ENCODE assay signal across 8 cellular contexts in genomic region chr18:62420513-62421209, GRCh38.
DNase-seq lines count a peak whose midpoint lies in the region; ATAC-seq, FAIRE-seq and TF ChIP-seq lines count a peak whose summit lies in the region.

No MANE protein-coding gene starts in this region.

- peaks cover 16% of the 10 kb centered on the region for H3K4me1 Mint-ChIP-seq in activated B cell treated with CpG ODN at 0.5 μM for 24 hours
- H3K4me1 Mint-ChIP-seq in central memory CD8-positive, alpha-beta T cell: peaks cover 19% of the 10 kb centered on the region

- TF ChIP-seq CTCF in activated B cell treated with CpG ODN at 0.5 μM for 24 hours (IDR thresholded peaks at IDR 0.05): no peak
- TF ChIP-seq CTCF in pancreas (IDR thresholded peaks at IDR 0.05): no peak
- TF ChIP-seq CTCF in upper lobe of left lung (IDR thresholded peaks at IDR 0.05): no peak

- H3K4me3 ChIP-seq in BLaER1 (no peak overlapping the region), pancreas (peak overlapping the region in 2 of 4 donors; percentile 22 to 29), upper lobe of left lung (peak overlapping the region in 2 of 4 donors; percentile 17 to 23)

- FAIRE-seq in pancreas (lab: Jason Lieb, UNC): peak; percentile 82

- H3K4me3 Mint-ChIP-seq in activated B cell treated with CpG ODN at 0.5 μM for 24 hours: peak overlapping the region; percentile 65
- peak overlapping the region; percentile 64 for H3K4me3 Mint-ChIP-seq in central memory CD8-positive, alpha-beta T cell

- H4K20me1 ChIP-seq in BLaER1: no peaks in the 10 kb centered on the region

- CTCF ChIA-PET in activated B cell treated with CpG ODN at 0.5 μM for 24 hours (lab: Charles Lee): interaction anchor here (1.1 to 2.3 kb wide), 4 partner anchors 10 to 1019 kb away, joined by 3 to 9 read pairs (median 6); no protein-coding TSS in a partner anchor

- H3K27me3 ChIP-seq in BLaER1 (no peaks in the 10 kb centered on the region), pancreas (no peaks in the 10 kb centered on the region), upper lobe of left lung (no peaks in the 10 kb centered on the region)

- 0 out of 2 replicates have a peak overlapping the region, but pooled peaks have one; percentile 8 for H3K4me2 ChIP-seq in BLaER1

- TF ChIP-seq EP300 in upper lobe of left lung (IDR thresholded peaks at IDR 0.05): no peak

- POLR2A ChIA-PET in activated B cell treated with CpG ODN at 0.5 μM for 24 hours (lab: Charles Lee): interaction anchor here (0.8 to 2.6 kb wide), 3 partner anchors 102 to 1002 kb away, joined by 3 to 12 read pairs (median 5); partner anchors contain the start of genes VPS4B and ZCCHC2

- no peak for DNase-seq in activated B cell treated with CpG ODN at 0.5 μM for 24 hours
- DNase-seq in central memory CD8-positive, alpha-beta T cell (ENCODE audit: low spot score in 2 of 2): peak in 1 of 2 donors; percentile 49
- DNase-seq in pancreas: peak in 3 of 6 donors; percentile 29 to 39 (median 35)
- DNase-seq in upper lobe of left lung: peak in 1 of 2 donors; percentile 37
- DNase-seq in cortex of kidney (lab: John Stamatoyannopoulos, UW): no peak

- H3K9me3 ChIP-seq in BLaER1 (no peaks in the 10 kb centered on the region; the same call in 1 of the 2 replicates), pancreas (no peaks in the 10 kb centered on the region), upper lobe of left lung (no peaks in the 10 kb centered on the region)

- H3K27ac Mint-ChIP-seq in activated B cell treated with CpG ODN at 0.5 μM for 24 hours: peak overlapping the region; percentile 82
- H3K27ac Mint-ChIP-seq in central memory CD8-positive, alpha-beta T cell (ENCODE audit: low read depth): peak overlapping the region; percentile 83

- H3K36me3 ChIP-seq in BLaER1 (no peaks in the 10 kb centered on the region), pancreas (no peaks in the 10 kb centered on the region), upper lobe of left lung (no peaks in the 10 kb centered on the region)

- H3K9ac ChIP-seq in BLaER1: no peak overlapping the region

- no peaks in the 10 kb centered on the region for H3K27me3 Mint-ChIP-seq in activated B cell treated with CpG ODN at 0.5 μM for 24 hours
- peaks cover 7% of the 10 kb centered on the region for H3K27me3 Mint-ChIP-seq in central memory CD8-positive, alpha-beta T cell

- H3K4me1 ChIP-seq in BLaER1 (peaks cover 33% of the 10 kb centered on the region), pancreas (peaks cover 0 to 22% (median 6%) of the 10 kb centered on the region in 3 donors), upper lobe of left lung (peaks cover 5 to 9% (median 6%) of the 10 kb centered on the region in 4 donors)

- no peaks in the 10 kb centered on the region for H3K36me3 Mint-ChIP-seq in activated B cell treated with CpG ODN at 0.5 μM for 24 hours (ENCODE audit: low read depth)
- peaks cover 2% of the 10 kb centered on the region for H3K36me3 Mint-ChIP-seq in central memory CD8-positive, alpha-beta T cell (ENCODE audit: insufficient read depth)

- no peaks in the 10 kb centered on the region for H3K9me3 Mint-ChIP-seq in activated B cell treated with CpG ODN at 0.5 μM for 24 hours
- H3K9me3 Mint-ChIP-seq in central memory CD8-positive, alpha-beta T cell: no peaks in the 10 kb centered on the region

- no peak overlapping the region for H3K27ac ChIP-seq in BLaER1
- peak overlapping the region; percentile 35 to 80 (median 67) for H3K27ac ChIP-seq in pancreas
- H3K27ac ChIP-seq in upper lobe of left lung: peak overlapping the region; percentile 52 to 70 (median 66)

- 3 to 4% methylated on average over 9 of the region's 9 CpGs for WGBS in pancreas, 2 donors
- WGBS in upper lobe of left lung, 2 donors: 10 to 13% methylated on average over 9 of the region's 9 CpGs

- intact Hi-C loops in activated B cell treated with CpG ODN at 0.5 μM for 24 hours (cut with micrococcal nuclease): loop anchor here (2.0 kb wide), 1 partner anchor 234 kb away; the partner anchor contains the start of genes PIGN and RELCH
- intact Hi-C loops in pancreas (cut with DNase I): no loop called here

- no peak for TF ChIP-seq POLR2A in upper lobe of left lung (IDR thresholded peaks at IDR 0.05)

- ATAC-seq in GM19452 (IDR thresholded peaks at IDR 0.05; ENCODE audit: unreplicated experiment): peak; percentile 95
- peak; percentile 88 for ATAC-seq in HG03565 (IDR thresholded peaks at IDR 0.05; ENCODE audit: unreplicated experiment)
- peak; percentile 99 for ATAC-seq in activated B cell treated with CpG ODN at 0.5 μM for 24 hours (ENCODE audit: low read depth)
- peak; percentile 98 for ATAC-seq in central memory CD8-positive, alpha-beta T cell (replicated peaks; ENCODE audit: extremely low read depth, poor library complexity, severe bottlenecking)
- ATAC-seq in pancreas: peak; percentile 77 to 91 (median 82)
- peak; percentile 70 to 74 for ATAC-seq in upper lobe of left lung (ENCODE audit: low FRiP score in 2 of 2)
